19 cellular contexts compared by ENCODE assay signal in the genomic region with DNA sequence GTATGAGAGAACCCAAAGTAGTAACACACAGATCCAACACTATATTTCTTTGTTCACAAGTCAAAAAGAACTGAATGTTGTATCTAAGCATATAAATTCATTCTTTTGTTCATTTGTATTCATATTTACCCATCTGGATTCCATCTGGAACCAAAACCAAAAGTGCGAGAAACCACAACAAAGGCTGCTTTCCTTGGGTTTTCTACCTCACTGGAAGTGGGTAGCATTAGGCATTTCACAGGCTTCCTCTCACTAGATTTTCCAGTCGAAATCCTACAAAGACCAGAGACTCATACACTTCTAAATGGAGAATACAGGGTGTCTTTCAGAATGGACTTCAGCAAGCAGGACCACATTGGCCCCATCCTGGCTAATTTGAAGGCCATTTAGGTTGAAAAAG.
"Had no signal": no experiment of that assay in that cellular context is flagged by ENCODE, and none has a peak within 500 bp of the region (broad histone marks: within the 10 kb centered on the region; RNA-seq: fewer than 3 reads in every experiment).

No MANE protein-coding gene starts in this region.

- H3K79me2 ChIP-seq: hepatocyte had no signal

- H3K4me1 ChIP-seq: breast epithelium, foreskin keratinocyte, left lung, vagina had no signal

- H2AFZ ChIP-seq: hepatocyte had no signal

- ATAC-seq: foreskin keratinocyte, left lung, natural killer cell had no signal

- H3K4me3 ChIP-seq: breast epithelium, dorsolateral prefrontal cortex, hepatocyte, left lung, lung, sigmoid colon, thoracic aorta, vagina had no signal

- H3K27me3 ChIP-seq: breast epithelium, dorsolateral prefrontal cortex, foreskin keratinocyte, hepatocyte, left lung, sigmoid colon, vagina had no signal

- H3K4me2 ChIP-seq: hepatocyte had no signal

- DNase-seq: activated gamma-delta T cell treated with Interleukin-2 at 50 U/mL for 16 hours; activated T-cell treated with anti-CD3 and anti-CD28 coated beads, Interleukin-2, amount 50 U/mL, for 1 hour; anterior cingulate cortex; dorsolateral prefrontal cortex; foreskin keratinocyte; glutamatergic neuron; immature natural killer cell; kidney glomerular epithelial cell; left lung; natural killer cell; retina; sigmoid colon; stimulated activated CD4-positive, alpha-beta T cell treated with anti-CD3 and anti-CD28 coated beads, Interleukin-2, amount 100 ng/mL, for 48 hours; stimulated activated naive CD4-positive, alpha-beta T cell treated with Interleukin-2 at 50 U/mL for 16 hours had no signal

- H3K27ac ChIP-seq: breast epithelium, dorsolateral prefrontal cortex, foreskin keratinocyte, hepatocyte, left lung, sigmoid colon, thoracic aorta, vagina had no signal

- H3K36me3 ChIP-seq: breast epithelium, left lung, sigmoid colon, vagina had no signal

- H3K9me3 ChIP-seq: breast epithelium, sigmoid colon, vagina had no signal
